6 cellular contexts compared by ENCODE assay signal in the genomic region with DNA sequence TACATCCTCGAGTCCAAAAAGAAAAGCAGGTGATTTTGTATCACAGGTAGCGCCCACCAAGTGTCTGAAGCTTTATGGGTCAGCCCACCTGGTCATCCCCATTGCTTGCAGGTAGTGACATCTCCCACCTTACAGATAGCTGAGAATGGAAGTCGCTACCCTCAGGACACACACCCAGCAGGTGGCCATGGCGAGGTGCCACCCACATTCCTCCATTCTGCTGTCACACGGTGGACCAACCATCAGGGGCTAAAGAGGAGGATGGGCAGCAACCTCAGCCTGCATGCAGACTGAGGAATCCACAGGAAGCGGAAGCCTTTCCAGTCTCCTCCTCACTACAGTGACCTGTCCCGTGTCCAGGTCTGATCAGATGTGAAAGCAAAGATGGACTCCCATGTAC.
"Had no signal": no experiment of that assay in that cellular context is flagged by ENCODE, and none has a peak within 500 bp of the region (broad histone marks: within the 10 kb centered on the region; RNA-seq: fewer than 3 reads in every experiment).

No MANE protein-coding gene starts in this region.

- H2AFZ ChIP-seq: GM23338 had no signal

- H3K4me2 ChIP-seq: GM23338 had no signal

- H3K9me3 Mint-ChIP-seq: GM23338, H9, IgD-negative memory B cell had no signal

- H3K27ac Mint-ChIP-seq: GM23338, H9, IgD-negative memory B cell had no signal

- H3K36me3 Mint-ChIP-seq: IgD-negative memory B cell had no signal

- ATAC-seq: GM23338, HepG2 had no signal

- H3K4me3 ChIP-seq: GM23338 had no signal

- H3K4me3 Mint-ChIP-seq: GM23338, H9, IgD-negative memory B cell had no signal

- H3K4me1 Mint-ChIP-seq: IgD-negative memory B cell had no signal

- DNase-seq: H9, HCEC 1CT had no signal

- H3K27ac ChIP-seq: HL-60 had no signal
